In the genomic region with DNA sequence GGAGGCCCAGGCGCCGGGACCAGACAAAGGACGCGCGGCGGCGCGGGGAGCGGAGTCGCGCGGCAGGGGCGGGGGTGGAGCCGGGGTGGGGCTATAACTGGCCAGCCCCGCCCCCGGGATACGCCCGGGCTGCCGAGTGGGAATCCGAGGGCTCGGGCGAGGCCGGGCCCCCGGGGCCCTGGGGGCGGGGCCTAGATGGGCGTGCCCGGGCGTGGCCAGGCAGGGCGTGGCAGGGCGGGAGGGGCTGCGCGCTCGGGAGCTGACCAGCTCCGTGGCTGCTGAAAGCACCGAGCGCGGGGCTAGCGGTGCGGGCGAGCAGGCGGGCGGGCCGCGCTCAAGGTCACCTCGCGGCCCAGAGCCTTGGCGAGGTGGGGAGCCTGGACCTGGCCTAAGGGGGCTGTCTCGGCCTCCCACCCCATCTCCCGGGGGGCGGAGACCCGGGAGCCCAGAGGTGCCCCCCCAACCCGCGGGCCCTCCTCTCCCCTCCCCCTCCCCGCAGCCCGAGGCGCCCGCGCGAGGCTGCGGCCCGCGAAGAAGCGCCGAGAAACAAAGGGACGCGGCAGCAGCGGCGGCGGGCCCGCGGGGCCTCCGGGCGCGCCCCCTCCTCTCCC, we compare ENCODE assay signal across 8 cellular contexts. TPM values are rescaled to one million over a fixed set of nuclear protein-coding genes. Genes with fewer than 3 reads are reported as not detected.
DNase-seq lines count a peak whose midpoint lies in the region; ATAC-seq and TF ChIP-seq lines count a peak whose summit lies in the region.

No MANE protein-coding gene starts in this region.

- H3K27me3 ChIP-seq in dorsolateral prefrontal cortex = no peaks in the 10 kb centered on the region

- intact Hi-C loops in dorsolateral prefrontal cortex (cut with DNase I) = loop anchor here (1.0 to 5.0 kb wide), 5 partner anchors 22 to 342 kb away; no protein-coding TSS in a partner anchor

- no peak for ATAC-seq in HG02763 (IDR thresholded peaks at IDR 0.05; ENCODE audit: unreplicated experiment)

- H3K4me3 ChIP-seq in dorsolateral prefrontal cortex = peak overlapping the region; percentile 48 to 95 (median 86)

- peak overlapping the region; percentile 52 to 100 (median 98) for H3K27ac ChIP-seq in dorsolateral prefrontal cortex

- DNase-seq in NCI-H1694 treated with DMSO at 0.1 percent for 48 hours (lab: John Stamatoyannopoulos, UW) (peak; percentile 21), NCI-H1694 (lab: John Stamatoyannopoulos, UW) (no peak), NCI-H2227 (lab: John Stamatoyannopoulos, UW; ENCODE audit: unreplicated experiment) (peak; percentile 90), dorsolateral prefrontal cortex (peak; percentile 67 to 86 (median 80)), nucleus accumbens (lab: John Stamatoyannopoulos, UW) (peak in 50 of 56 donors; percentile 9 to 88 (median 66)), NCI-H2029 (lab: John Stamatoyannopoulos, UW) (no peak), ureter (ENCODE audit: low spot score) (no peak)

- TF ChIP-seq CTCF in dorsolateral prefrontal cortex (IDR thresholded peaks at IDR 0.05 in 54 of 56, conservative IDR thresholded peaks at IDR 0.05 in 2 of 56; ENCODE audit: low read depth in 1 of 56, partially characterized antibody in 56 of 56) = peak in 4 of 56 donors; percentile 11 to 16 (median 14)

RNA-seq across cellular contexts. Expression of a gene that starts 1.3 kb away (rescaled TPM):
- total RNA-seq in dorsolateral prefrontal cortex (100 to 1,000 TPM; 121 to 226 (median 173) TPM), ureter (not detected)

RNA-seq across cellular contexts. Expression of a gene that starts 26.1 kb away (rescaled TPM):
- 10 to 100 TPM; 10.4 to 33.2 (median 19.5) TPM for total RNA-seq in dorsolateral prefrontal cortex
- 10.9 TPM for total RNA-seq in ureter

RNA-seq across cellular contexts. Expression of a gene that starts 44.1 kb away (rescaled TPM):
- total RNA-seq in dorsolateral prefrontal cortex = 100 to 1,000 TPM; 166 to 389 (median 218) TPM
- total RNA-seq in ureter = 267 TPM

RNA-seq across cellular contexts. Expression of a gene that starts 44.7 kb away (rescaled TPM):
- total RNA-seq in dorsolateral prefrontal cortex (10 to 100 TPM in 3 of 120 experiments, 1 to 10 TPM in 117; 1.5 to 15.0 (median 4.5) TPM), ureter (0.78 TPM)

RNA-seq across cellular contexts. Expression of a gene that starts 49.4 kb away (rescaled TPM):
- total RNA-seq in dorsolateral prefrontal cortex = 10 to 100 TPM; 46.5 to 84.8 (median 66.3) TPM
- 43.7 TPM for total RNA-seq in ureter

Comparison
In these comparisons a context has a peak if more than half of its experiments do, and no peak if none do; other contexts are left out.
1. DNase-seq: peak in NCI-H1694 treated with DMSO at 0.1 percent for 48 hours (single experiment), NCI-H2227 (single experiment), dorsolateral prefrontal cortex (10 of 10) and nucleus accumbens (50 of 56); none in NCI-H1694 (single experiment), NCI-H2029 (single experiment) and ureter (single experiment).
2. RNA of a gene that starts 1.3 kb away (total RNA-seq): 121 to 226 TPM in dorsolateral prefrontal cortex; not detected in ureter (single experiment); every median in the first group is over 10 times any median in the second.